Comparison of ENCODE assay signal across 1 cellular context in the genomic region with DNA sequence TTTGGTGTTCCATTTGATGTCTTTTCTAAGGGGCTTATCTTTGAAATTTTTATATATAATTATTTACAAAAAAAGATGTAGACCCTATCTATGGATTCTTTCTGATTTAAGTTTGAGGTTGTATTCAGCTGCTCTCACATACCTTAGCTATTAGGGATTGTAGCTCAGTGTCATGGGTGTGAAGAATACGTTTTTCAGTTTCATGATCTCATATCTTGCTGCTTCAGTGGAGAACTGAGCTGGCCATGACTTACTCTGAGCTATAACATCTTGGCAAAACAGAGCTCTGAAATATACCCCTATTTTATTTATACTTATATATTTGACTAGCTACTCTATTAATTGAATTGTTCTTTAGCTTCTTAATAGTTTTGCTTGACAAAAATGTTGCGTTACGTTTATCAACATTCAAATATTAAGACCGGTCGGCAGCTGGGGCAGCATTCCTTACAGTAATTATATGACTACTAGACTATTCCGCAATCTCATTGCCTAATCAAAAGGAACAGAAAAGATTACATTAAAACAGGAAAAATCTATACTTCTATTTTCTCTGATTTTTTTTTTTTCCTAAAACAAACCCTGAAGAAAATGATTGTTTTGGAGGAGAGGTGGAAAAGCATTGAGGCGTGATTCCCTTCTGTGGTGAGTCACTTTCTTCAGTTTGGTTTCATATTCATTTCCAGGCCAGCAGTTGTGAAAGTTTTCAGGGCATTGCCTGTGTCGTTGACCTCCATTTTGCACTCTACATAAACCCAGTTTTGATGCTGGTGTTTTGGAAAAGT.
TF ChIP-seq lines count a peak whose summit lies in the region.

No MANE protein-coding gene starts in this region.

TF ChIP-seq in K562, 482 proteins besides CTCF, POLR2A, EP300 and RAD21:
- no peak for TF ChIP-seq SRSF9 (IDR thresholded peaks at IDR 0.05; ENCODE audit: borderline replicate concordance, low read depth, low read length)
- 0 out of 2 replicates have a peak, but pooled peaks have one; percentile 35 for TF ChIP-seq ZNF584 (CRISPR knock-in tag; IDR thresholded peaks at IDR 0.05; ENCODE audit: low read depth)
- TF ChIP-seq CEBPG (CRISPR knock-in tag; IDR thresholded peaks at IDR 0.05): no peak
- TF ChIP-seq CEBPG (tag; conservative IDR thresholded peaks at IDR 0.05 in 1 of 2, IDR thresholded peaks at IDR 0.05 in 1 of 2): peak; percentile 28 to 57; a peak in 2 of 4 replicates
- TF ChIP-seq NR2C2 (CRISPR knock-in tag; IDR thresholded peaks at IDR 0.05): no peak
- TF ChIP-seq NR2C2 (tag; IDR thresholded peaks at IDR 0.05): no peak
- no peak for TF ChIP-seq ZNF3 (CRISPR knock-in tag; IDR thresholded peaks at IDR 0.05)
- no peak for TF ChIP-seq PCBP2 (IDR thresholded peaks at IDR 0.05; ENCODE audit: low read depth, low read length, poor library complexity, severe bottlenecking)
- TF ChIP-seq ZNF282 (CRISPR knock-in tag; IDR thresholded peaks at IDR 0.05): no peak
- no peak for TF ChIP-seq RFX5 (IDR thresholded peaks at IDR 0.05; ENCODE audit: low read depth, low read length)
- TF ChIP-seq, protein P1, sequence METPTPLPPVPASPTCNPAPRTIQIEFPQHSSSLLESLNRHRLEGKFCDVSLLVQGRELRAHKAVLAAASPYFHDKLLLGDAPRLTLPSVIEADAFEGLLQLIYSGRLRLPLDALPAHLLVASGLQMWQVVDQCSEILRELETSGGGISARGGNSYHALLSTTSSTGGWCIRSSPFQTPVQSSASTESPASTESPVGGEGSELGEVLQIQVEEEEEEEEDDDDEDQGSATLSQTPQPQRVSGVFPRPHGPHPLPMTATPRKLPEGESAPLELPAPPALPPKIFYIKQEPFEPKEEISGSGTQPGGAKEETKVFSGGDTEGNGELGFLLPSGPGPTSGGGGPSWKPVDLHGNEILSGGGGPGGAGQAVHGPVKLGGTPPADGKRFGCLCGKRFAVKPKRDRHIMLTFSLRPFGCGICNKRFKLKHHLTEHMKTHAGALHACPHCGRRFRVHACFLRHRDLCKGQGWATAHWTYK (CRISPR knock-in tag; IDR thresholded peaks at IDR 0.05): no peak
- no peak for TF ChIP-seq ZNF436 (CRISPR knock-in tag; IDR thresholded peaks at IDR 0.05)
- no peak for TF ChIP-seq HMG20B (CRISPR knock-in tag; IDR thresholded peaks at IDR 0.05)
- TF ChIP-seq, protein P2, sequence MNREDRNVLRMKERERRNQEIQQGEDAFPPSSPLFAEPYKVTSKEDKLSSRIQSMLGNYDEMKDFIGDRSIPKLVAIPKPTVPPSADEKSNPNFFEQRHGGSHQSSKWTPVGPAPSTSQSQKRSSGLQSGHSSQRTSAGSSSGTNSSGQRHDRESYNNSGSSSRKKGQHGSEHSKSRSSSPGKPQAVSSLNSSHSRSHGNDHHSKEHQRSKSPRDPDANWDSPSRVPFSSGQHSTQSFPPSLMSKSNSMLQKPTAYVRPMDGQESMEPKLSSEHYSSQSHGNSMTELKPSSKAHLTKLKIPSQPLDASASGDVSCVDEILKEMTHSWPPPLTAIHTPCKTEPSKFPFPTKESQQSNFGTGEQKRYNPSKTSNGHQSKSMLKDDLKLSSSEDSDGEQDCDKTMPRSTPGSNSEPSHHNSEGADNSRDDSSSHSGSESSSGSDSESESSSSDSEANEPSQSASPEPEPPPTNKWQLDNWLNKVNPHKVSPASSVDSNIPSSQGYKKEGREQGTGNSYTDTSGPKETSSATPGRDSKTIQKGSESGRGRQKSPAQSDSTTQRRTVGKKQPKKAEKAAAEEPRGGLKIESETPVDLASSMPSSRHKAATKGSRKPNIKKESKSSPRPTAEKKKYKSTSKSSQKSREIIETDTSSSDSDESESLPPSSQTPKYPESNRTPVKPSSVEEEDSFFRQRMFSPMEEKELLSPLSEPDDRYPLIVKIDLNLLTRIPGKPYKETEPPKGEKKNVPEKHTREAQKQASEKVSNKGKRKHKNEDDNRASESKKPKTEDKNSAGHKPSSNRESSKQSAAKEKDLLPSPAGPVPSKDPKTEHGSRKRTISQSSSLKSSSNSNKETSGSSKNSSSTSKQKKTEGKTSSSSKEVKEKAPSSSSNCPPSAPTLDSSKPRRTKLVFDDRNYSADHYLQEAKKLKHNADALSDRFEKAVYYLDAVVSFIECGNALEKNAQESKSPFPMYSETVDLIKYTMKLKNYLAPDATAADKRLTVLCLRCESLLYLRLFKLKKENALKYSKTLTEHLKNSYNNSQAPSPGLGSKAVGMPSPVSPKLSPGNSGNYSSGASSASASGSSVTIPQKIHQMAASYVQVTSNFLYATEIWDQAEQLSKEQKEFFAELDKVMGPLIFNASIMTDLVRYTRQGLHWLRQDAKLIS (CRISPR knock-in tag; IDR thresholded peaks at IDR 0.05): no peak
- no peak for TF ChIP-seq DMBX1 (CRISPR knock-in tag; IDR thresholded peaks at IDR 0.05; ENCODE audit: borderline replicate concordance)
- TF ChIP-seq MXI1 (IDR thresholded peaks at IDR 0.05; ENCODE audit: low read depth, low read length): no peak
